20 cellular contexts compared by ENCODE assay signal in the genomic region with DNA sequence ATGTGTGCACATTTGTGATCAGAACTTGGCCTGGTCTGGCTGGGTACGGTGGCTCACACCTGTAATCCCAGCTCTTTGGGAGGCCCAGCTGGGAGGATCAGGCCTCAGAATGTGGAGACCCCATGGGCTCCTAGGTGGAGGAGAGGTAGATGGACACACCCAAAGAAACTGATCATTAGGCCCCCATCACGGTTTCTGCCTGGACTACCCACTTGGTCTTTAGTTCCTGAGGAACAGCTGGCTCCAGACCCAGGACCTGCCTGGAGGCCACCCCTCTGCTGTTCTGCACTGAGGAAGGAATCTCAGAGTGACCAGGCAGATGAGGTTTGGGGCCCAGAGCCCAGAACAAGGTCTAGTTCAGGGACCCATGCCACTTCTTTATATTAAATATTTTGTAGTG. TPM values are rescaled to one million over a fixed set of nuclear protein-coding genes. Genes with fewer than 3 reads are reported as not detected.
DNase-seq lines count a peak whose midpoint lies in the region; ATAC-seq and TF ChIP-seq lines count a peak whose summit lies in the region.
"Had no signal": no experiment of that assay in that cellular context is flagged by ENCODE, and none has a peak within 500 bp of the region (broad histone marks: within the 10 kb centered on the region; RNA-seq: fewer than 3 reads in every experiment).

No MANE protein-coding gene starts in this region.

- H3K79me2 ChIP-seq in H9 (ENCODE audit: insufficient read depth, low read length) (no peaks in the 10 kb centered on the region), osteoblast (ENCODE audit: insufficient read depth, low read length) (no peaks in the 10 kb centered on the region)

- H4K8ac ChIP-seq in H9 (replicated peaks; ENCODE audit: insufficient read length, low read depth, low read length), result no peak overlapping the region

- H3K4me3 ChIP-seq in Peyer's patch, result peak overlapping the region in 2 of 4 donors; percentile 49 to 59
- H3K4me3 ChIP-seq in endodermal cell (ENCODE audit: low read length), result no peak overlapping the region
- H3K4me3 ChIP-seq in osteoblast (ENCODE audit: insufficient read depth, low read length), result no peak overlapping the region
- H3K4me3 ChIP-seq: SJCRH30 had no signal

- no peaks in the 10 kb centered on the region for H3K36me3 ChIP-seq in Peyer's patch
- no peaks in the 10 kb centered on the region for H3K36me3 ChIP-seq in endodermal cell (ENCODE audit: control insufficient read depth, insufficient read depth, low read length)
- no peaks in the 10 kb centered on the region for H3K36me3 ChIP-seq in osteoblast (ENCODE audit: insufficient read depth, low read length)
- H3K36me3 ChIP-seq: SJCRH30 had no signal

- no peak for ATAC-seq in GM21723 (IDR thresholded peaks at IDR 0.05; ENCODE audit: unreplicated experiment)
- ATAC-seq in stimulated activated naive B cell treated with anti-CD40 and anti-IgM and Interleukin-4, amounts not matched to agents 10 μg/mL and 1 μg/mL and 100 μg/mL, for 72 hours (replicated peaks), result no peak
- ATAC-seq in GM21447 (IDR thresholded peaks at IDR 0.05; ENCODE audit: unreplicated experiment), result no peak

- H3K14ac ChIP-seq in H9 (ENCODE audit: insufficient read depth, low read length), result no peak overlapping the region

- H3K4me3 Mint-ChIP-seq in H9, result peak overlapping the region; percentile 10 to 67; a peak in 4 of 5 replicates
- peak overlapping the region; percentile 23 for H3K4me3 Mint-ChIP-seq in endodermal cell
- no peak overlapping the region for H3K4me3 Mint-ChIP-seq in stimulated activated naive B cell treated with anti-CD40 and anti-IgM and Interleukin-4, amounts not matched to agents 10 μg/mL and 1 μg/mL and 100 μg/mL, for 72 hours
- H3K4me3 Mint-ChIP-seq: CD14-positive monocyte had no signal

- H3K9me3 ChIP-seq in H9 (ENCODE audit: control insufficient read depth, low read depth, low read length) (no peaks in the 10 kb centered on the region), Peyer's patch (no peaks in the 10 kb centered on the region), endodermal cell (ENCODE audit: control insufficient read depth, low read length) (no peaks in the 10 kb centered on the region), osteoblast (ENCODE audit: low read depth, low read length) (no peaks in the 10 kb centered on the region)
- H3K9me3 ChIP-seq: SJCRH30 had no signal

- H3K27ac ChIP-seq in H9 (ENCODE audit: insufficient read length, low read depth, low read length) (no peak overlapping the region), Peyer's patch (peak overlapping the region in 3 of 4 donors; percentile 48 to 71 (median 69)), endodermal cell (ENCODE audit: low read depth, low read length) (no peak overlapping the region), osteoblast (ENCODE audit: low read depth, low read length) (no peak overlapping the region)
- H3K27ac ChIP-seq: SJCRH30 had no signal

- H4K91ac ChIP-seq in H9 (ENCODE audit: insufficient read length, low read depth, low read length), result no peak overlapping the region

- no peak overlapping the region for H2BK120ac ChIP-seq in H9 (ENCODE audit: low read depth, low read length, poor library complexity, severe bottlenecking)

- H2AK5ac ChIP-seq in H9 (ENCODE audit: insufficient read length, low read length), result no peak overlapping the region

- no peaks in the 10 kb centered on the region for H3K79me1 ChIP-seq in H9 (ENCODE audit: insufficient read depth, low read depth, low read length, poor library complexity, severe bottlenecking)

- H3T11ph ChIP-seq in H9 (ENCODE audit: low read length), result no peak overlapping the region

- no peak for TF ChIP-seq CTCF in H9 (conservative IDR thresholded peaks at IDR 0.05)
- TF ChIP-seq CTCF in Peyer's patch (IDR thresholded peaks at IDR 0.05), result no peak
- no peak for TF ChIP-seq CTCF in endodermal cell (conservative IDR thresholded peaks at IDR 0.05)
- no peak for TF ChIP-seq CTCF in osteoblast (IDR thresholded peaks at IDR 0.05; ENCODE audit: extremely low read depth, low read depth, low read length)

- 0 out of 2 replicates have a peak, but pooled peaks cover 3% of the 10 kb centered on the region for H3K27me3 ChIP-seq in H9 (ENCODE audit: insufficient read depth, low read length)
- H3K27me3 ChIP-seq in Peyer's patch, result no peaks in the 10 kb centered on the region
- H3K27me3 ChIP-seq in endodermal cell (ENCODE audit: control insufficient read depth, insufficient read depth, low read length, poor library complexity, severe bottlenecking), result no peaks in the 10 kb centered on the region
- no peaks in the 10 kb centered on the region for H3K27me3 ChIP-seq in osteoblast (ENCODE audit: insufficient read depth, low read length)
- H3K27me3 ChIP-seq: SJCRH30 had no signal

- H3K23ac ChIP-seq in H9 (ENCODE audit: insufficient read length, low read depth, low read length), result no peak overlapping the region

- H2AFZ ChIP-seq in H9 (ENCODE audit: low read length) (no peak overlapping the region), osteoblast (ENCODE audit: low read length) (no peak overlapping the region)

- H2BK15ac ChIP-seq in H9 (ENCODE audit: low read depth, low read length), result no peak overlapping the region

- no peaks in the 10 kb centered on the region for H4K20me1 ChIP-seq in H9 (ENCODE audit: control insufficient read depth, insufficient read depth, insufficient read length)
- no peaks in the 10 kb centered on the region for H4K20me1 ChIP-seq in osteoblast (ENCODE audit: insufficient read depth, low read length)

- no peak overlapping the region for H2BK5ac ChIP-seq in H9 (ENCODE audit: insufficient read length, low read length)

- H2BK12ac ChIP-seq in H9 (ENCODE audit: insufficient read length, low read depth, low read length), result no peak overlapping the region

- H3K9ac ChIP-seq in H9 (ENCODE audit: extremely low read depth, insufficient read length, low read length) (no peak overlapping the region), endodermal cell (ENCODE audit: extremely low read depth, low read length, poor library complexity, severe bottlenecking) (no peak overlapping the region)

- H3K27ac Mint-ChIP-seq in H9, result no peak overlapping the region; a peak in 1 of 7 replicates
- no peak overlapping the region for H3K27ac Mint-ChIP-seq in endodermal cell
- H3K27ac Mint-ChIP-seq in stimulated activated naive B cell treated with anti-CD40 and anti-IgM and Interleukin-4, amounts not matched to agents 10 μg/mL and 1 μg/mL and 100 μg/mL, for 72 hours, result no peak overlapping the region
- H3K27ac Mint-ChIP-seq: CD14-positive monocyte had no signal

- H3K23me2 ChIP-seq in H9 (ENCODE audit: insufficient read length, low read depth, low read length, poor library complexity, severe bottlenecking), result peaks cover 4% of the 10 kb centered on the region

- H3K27me3 Mint-ChIP-seq in H9 (ENCODE audit: low read depth) (peaks cover 2% of the 10 kb centered on the region; the same call in 1 of the 2 replicates), endodermal cell (ENCODE audit: insufficient read depth) (peaks cover 6% of the 10 kb centered on the region)
- H3K27me3 Mint-ChIP-seq in stimulated activated naive B cell treated with anti-CD40 and anti-IgM and Interleukin-4, amounts not matched to agents 10 μg/mL and 1 μg/mL and 100 μg/mL, for 72 hours, result peaks cover 4 to 13% of the 10 kb centered on the region in 2 donors

- no peak overlapping the region for H4K5ac ChIP-seq in H9 (ENCODE audit: insufficient read length, low read depth, low read length)

- no peak overlapping the region for H3K18ac ChIP-seq in H9 (ENCODE audit: insufficient read length, low read depth, low read length)

- no peak for DNase-seq in H9
- no peak for DNase-seq in Peyer's patch
- no peak for DNase-seq in endodermal cell
- DNase-seq in osteoblast (ENCODE audit: insufficient read length, low spot score, missing footprints), result peak; percentile 63
- no peak for DNase-seq in stimulated activated naive B cell treated with anti-CD40 and anti-IgM and Interleukin-4, amounts not matched to agents 10 μg/mL and 1 μg/mL and 100 μg/mL, for 72 hours
- DNase-seq: ACHN, AML-193, EL, MV-4-11, NCI-H1417, NCI-H187 treated with DMSO at 0.1 percent for 48 hours, NCI-H2171, NCI-H446, NCI-H69, RPMI8226, SJCRH30 had no signal

- no peaks in the 10 kb centered on the region; a peak in 2 of 5 replicates for H3K9me3 Mint-ChIP-seq in H9
- H3K9me3 Mint-ChIP-seq in endodermal cell, result no peaks in the 10 kb centered on the region
- H3K9me3 Mint-ChIP-seq in stimulated activated naive B cell treated with anti-CD40 and anti-IgM and Interleukin-4, amounts not matched to agents 10 μg/mL and 1 μg/mL and 100 μg/mL, for 72 hours, result no peaks in the 10 kb centered on the region

- no peak overlapping the region for H3K4ac ChIP-seq in H9 (ENCODE audit: low read depth, low read length)

- no CpG with 5 or more reads among the region's 2 CpGs for WGBS in H9 (ENCODE audit: extremely low coverage, insufficient read length, low lambda C conversion rate)
- 90 to 100% methylated on average over 1 to 2 of the region's 2 CpGs for WGBS in endodermal cell (ENCODE audit: insufficient coverage in 1 of 2, insufficient read length in 1 of 2), 2 experiments

- TF ChIP-seq POLR2A in Peyer's patch (IDR thresholded peaks at IDR 0.05), result no peak

- no peaks in the 10 kb centered on the region; the same call in 1 of the 2 replicates for H3K4me1 ChIP-seq in H9 (ENCODE audit: insufficient read depth, low read length)
- peaks cover 0 to 23% (median 0%) of the 10 kb centered on the region in 4 donors for H3K4me1 ChIP-seq in Peyer's patch
- H3K4me1 ChIP-seq in endodermal cell (ENCODE audit: control insufficient read depth, insufficient read depth, low read length), result no peaks in the 10 kb centered on the region
- peaks cover 8% of the 10 kb centered on the region for H3K4me1 ChIP-seq in osteoblast (ENCODE audit: insufficient read depth, low read length)

- H3K4me2 ChIP-seq in H9 (ENCODE audit: insufficient read depth, insufficient read length, low read length) (no peak overlapping the region), osteoblast (ENCODE audit: insufficient read depth, low read length) (no peak overlapping the region)

- H2BK20ac ChIP-seq in H9 (ENCODE audit: low read depth, low read length, poor library complexity, severe bottlenecking), result no peak overlapping the region

- H3K36me3 Mint-ChIP-seq in H9 (ENCODE audit: insufficient read depth in 1 of 3, low read depth in 3 of 3), result peaks cover under 1% of the 10 kb centered on the region in 3 experiments; a peak in 3 of 7 replicates
- no peaks in the 10 kb centered on the region for H3K36me3 Mint-ChIP-seq in endodermal cell (ENCODE audit: low read depth)
- H3K36me3 Mint-ChIP-seq in stimulated activated naive B cell treated with anti-CD40 and anti-IgM and Interleukin-4, amounts not matched to agents 10 μg/mL and 1 μg/mL and 100 μg/mL, for 72 hours, result no peaks in the 10 kb centered on the region
- H3K36me3 Mint-ChIP-seq: CD14-positive monocyte had no signal

- H3K4me1 Mint-ChIP-seq in H9, result peaks cover 4 to 8% of the 10 kb centered on the region in 2 experiments
- peaks cover under 1% of the 10 kb centered on the region for H3K4me1 Mint-ChIP-seq in endodermal cell
- peaks cover under 1 to 2% of the 10 kb centered on the region in 2 donors for H3K4me1 Mint-ChIP-seq in stimulated activated naive B cell treated with anti-CD40 and anti-IgM and Interleukin-4, amounts not matched to agents 10 μg/mL and 1 μg/mL and 100 μg/mL, for 72 hours

- no peak overlapping the region for H3K56ac ChIP-seq in H9 (ENCODE audit: insufficient read length, low read depth, low read length)

RNA-seq across cellular contexts. Expression of gene CBLC, which starts 1.5 kb away (rescaled TPM):
- total RNA-seq in H9 (2021), result 14.2 and 15.9 TPM in 2 replicates
- 100 to 1,000 TPM in 3 of 4 donors, 10 to 100 TPM in 1; 84.2 to 197 (median 132) TPM for total RNA-seq in Peyer's patch
- 10 to 100 TPM in 1 of 2 donors, 1 to 10 TPM in 1; 6.6 to 15.5 TPM for total RNA-seq in endodermal cell
- 1.9 TPM for polyA plus RNA-seq in endodermal cell (2013, experiment 1 of 2)
- 0.83 TPM for polyA plus RNA-seq in endodermal cell (2013, experiment 2 of 2)
- not detected in 2 replicates for total RNA-seq in osteoblast
- total RNA-seq: HT1080, SJCRH30 had no signal
- polyA plus RNA-seq: CD14-positive monocyte had no signal

RNA-seq across cellular contexts. Expression of gene BCAM, which starts 29.8 kb away (rescaled TPM):
- total RNA-seq in H9 (2021) (73.0 and 78.5 TPM in 2 replicates), Peyer's patch (10 to 100 TPM; 32.2 to 40.2 (median 37.1) TPM), endodermal cell (10 to 100 TPM; 62.9 to 64.0 TPM), osteoblast (4.3 and 4.4 TPM in 2 replicates)
- polyA plus RNA-seq in endodermal cell (2013, experiment 1 of 2), result 30.6 TPM
- polyA plus RNA-seq in endodermal cell (2013, experiment 2 of 2), result 22.0 TPM
- polyA plus RNA-seq: CD14-positive monocyte had no signal

RNA-seq across cellular contexts. Expression of gene BCL3, which starts 30.6 kb away (rescaled TPM):
- total RNA-seq in H9 (2021) (1.2 and 2.2 TPM in 2 replicates), Peyer's patch (100 to 1,000 TPM in 3 of 4 donors, 10 to 100 TPM in 1; 45.4 to 136 (median 119) TPM), endodermal cell (1 to 10 TPM; 1.8 to 6.2 TPM), osteoblast (6.5 and 7.2 TPM in 2 replicates)
- polyA plus RNA-seq in endodermal cell (2013, experiment 1 of 2), result 2.0 TPM
- 3.0 TPM for polyA plus RNA-seq in endodermal cell (2013, experiment 2 of 2)

Comparison
In these comparisons a context has a peak if more than half of its experiments do, and no peak if none do; other contexts are left out.
1. H3K27ac ChIP-seq: peak in Peyer's patch (3 of 4); none in H9 (single experiment), endodermal cell (single experiment) and osteoblast (single experiment).
2. H3K4me3 Mint-ChIP-seq: peak in H9 (2 of 2) and endodermal cell (single experiment); none in stimulated activated naive B cell treated with anti-CD40 and anti-IgM and Interleukin-4, amounts not matched to agents 10 μg/mL and 1 μg/mL and 100 μg/mL, for 72 hours (0 of 2).